In the genomic region with DNA sequence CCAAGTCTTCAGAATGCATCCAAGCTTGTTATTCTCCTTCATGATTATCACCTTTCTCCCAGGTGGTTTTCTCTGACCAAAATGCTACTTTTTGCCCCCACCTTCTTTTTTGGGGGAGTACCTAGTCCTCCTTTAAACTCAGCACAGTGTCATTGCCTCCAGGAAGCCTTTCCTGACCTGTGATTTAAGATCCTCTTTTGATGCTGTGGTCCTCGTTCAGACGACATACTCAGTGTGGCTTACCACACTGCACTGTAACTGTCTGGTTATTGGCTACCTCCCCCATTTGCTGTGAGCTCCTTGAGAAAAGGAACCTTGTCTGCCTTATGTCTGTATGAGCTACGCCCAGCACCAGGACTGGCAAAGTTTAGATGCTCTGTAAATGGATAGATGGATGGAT, we compare ENCODE assay signal across 1 cellular context.
TF ChIP-seq lines count a peak whose summit lies in the region.

No MANE protein-coding gene starts in this region.

TF ChIP-seq in H1, 55 proteins besides CTCF, POLR2A, EP300 and RAD21:
- no peak for TF ChIP-seq RFX5 (IDR thresholded peaks at IDR 0.05; ENCODE audit: borderline replicate concordance, low read depth, low read length)
- TF ChIP-seq HDAC2 (IDR thresholded peaks at IDR 0.05; ENCODE audit: borderline replicate concordance in 1 of 2, low read depth in 2 of 2, low read length in 2 of 2): no peak
- TF ChIP-seq SP1 (IDR thresholded peaks at IDR 0.05; ENCODE audit: low read depth, low read length): no peak
- TF ChIP-seq, protein P1, sequence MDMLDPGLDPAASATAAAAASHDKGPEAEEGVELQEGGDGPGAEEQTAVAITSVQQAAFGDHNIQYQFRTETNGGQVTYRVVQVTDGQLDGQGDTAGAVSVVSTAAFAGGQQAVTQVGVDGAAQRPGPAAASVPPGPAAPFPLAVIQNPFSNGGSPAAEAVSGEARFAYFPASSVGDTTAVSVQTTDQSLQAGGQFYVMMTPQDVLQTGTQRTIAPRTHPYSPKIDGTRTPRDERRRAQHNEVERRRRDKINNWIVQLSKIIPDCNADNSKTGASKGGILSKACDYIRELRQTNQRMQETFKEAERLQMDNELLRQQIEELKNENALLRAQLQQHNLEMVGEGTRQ (IDR thresholded peaks at IDR 0.05; ENCODE audit: low read length): no peak
- TF ChIP-seq JUND (IDR thresholded peaks at IDR 0.05; ENCODE audit: low read length): no peak
- no peak for TF ChIP-seq RNF2 (IDR thresholded peaks at IDR 0.05; ENCODE audit: borderline replicate concordance, low read depth, low read length, missing control alignments, poor library complexity, severe bottlenecking)
- no peak for TF ChIP-seq RBBP5 (IDR thresholded peaks at IDR 0.05; ENCODE audit: borderline replicate concordance, low read depth, low read length)
- no peak for TF ChIP-seq SIX5 (IDR thresholded peaks at IDR 0.05; ENCODE audit: low read depth, low read length)
